ENCODE assay signal across 1 cellular context in genomic region chr16:228917-229730, GRCh38.
TF ChIP-seq lines count a peak whose summit lies in the region.

Gene LUC7L, minus strand, starts transcription at chr16:229449. Its CDS starts 110 bp downstream, at chr16:229339.

TF ChIP-seq in HepG2, 621 proteins besides CTCF, POLR2A, EP300 and RAD21 (continued from another document):
- TF ChIP-seq, protein P1, sequence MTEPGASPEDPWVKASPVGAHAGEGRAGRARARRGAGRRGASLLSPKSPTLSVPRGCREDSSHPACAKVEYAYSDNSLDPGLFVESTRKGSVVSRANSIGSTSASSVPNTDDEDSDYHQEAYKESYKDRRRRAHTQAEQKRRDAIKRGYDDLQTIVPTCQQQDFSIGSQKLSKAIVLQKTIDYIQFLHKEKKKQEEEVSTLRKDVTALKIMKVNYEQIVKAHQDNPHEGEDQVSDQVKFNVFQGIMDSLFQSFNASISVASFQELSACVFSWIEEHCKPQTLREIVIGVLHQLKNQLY (CRISPR knock-in tag; IDR thresholded peaks at IDR 0.05), result peak; percentile 72
TF ChIP-seq in HepG2: peak in this region for 454.
